In genomic region chr7:110724811-110725210, GRCh38 we compare ENCODE assay signal across 38 cellular contexts.
"Had no signal": no experiment of that assay in that cellular context is flagged by ENCODE, and none has a peak within 500 bp of the region (broad histone marks: within the 10 kb centered on the region; RNA-seq: fewer than 3 reads in every experiment).

No MANE protein-coding gene starts in this region.

- H3K4me3 Mint-ChIP-seq: activated naive CD4-positive, alpha-beta T cell treated with anti-CD3 and anti-CD28 coated beads for 36 hours; activated naive CD4-positive, alpha-beta T cell treated with anti-CD3 and anti-CD28 coated beads, Interleukin-2, amount 10 ng/mL, durations not matched to agents 7 days and 5 days; activated naive CD4-positive, alpha-beta T cell treated with anti-CD3 and anti-CD28 coated beads, Interleukin-2, amount 50 U/mL, for 24 hours; activated naive CD8-positive, alpha-beta T cell; activated naive CD8-positive, alpha-beta T cell treated with anti-CD3 and anti-CD28 coated beads for 36 hours; activated naive CD8-positive, alpha-beta T cell treated with anti-CD3 and anti-CD28 coated beads, Interleukin-2, amount 10 ng/mL, durations not matched to agents 7 days and 5 days; activated naive CD8-positive, alpha-beta T cell treated with anti-CD3 and anti-CD28 coated beads, Interleukin-2, amount 50 U/mL, for 24 hours; activated T-cell treated with anti-CD3 and anti-CD28 coated beads, Interleukin-2, amount 50 U/mL, for 24 hours; activated T-cell treated with anti-CD3 and anti-CD28 coated beads, Interleukin-2, amount 50 U/mL, for 4 hours; activated T-cell treated with anti-CD3 and anti-CD28 coated beads, Interleukin-2, amount 50 U/mL, for 72 hours; activated T-helper 1 cell treated with anti-CD3 and anti-CD28 coated beads, Interleukin-12 subunit alpha, Interleukin-12 subunit beta, Interleukin-2, Interleukin-4 antibody, amounts not matched to agents 30 ng/mL and 10 ng/mL and 1 ng/mL, durations not matched to agents 14 hours and 24 hours and 36 hours; activated T-helper 17 cell treated with anti-CD3 and anti-CD28 coated beads, Interleukin-2, amount 50 U/mL, for 72 hours; brain; central memory CD8-positive, alpha-beta T cell had no signal

- DNase-seq: activated effector memory CD4-positive, alpha-beta T cell treated with anti-CD3 and anti-CD28 coated beads, Interleukin-2, amount 50 U/mL, for 16 hours; activated effector memory CD4-positive, alpha-beta T cell treated with Interleukin-2 at 50 U/mL for 16 hours; activated gamma-delta T cell; activated gamma-delta T cell treated with Interleukin-2 at 50 U/mL for 16 hours; activated naive CD4-positive, alpha-beta T cell; activated naive CD4-positive, alpha-beta T cell treated with anti-CD3 and anti-CD28 coated beads for 36 hours; activated naive CD4-positive, alpha-beta T cell treated with anti-CD3 and anti-CD28 coated beads, Interleukin-2, amount 10 ng/mL, durations not matched to agents 7 days and 5 days; activated naive CD4-positive, alpha-beta T cell treated with anti-CD3 and anti-CD28 coated beads, Interleukin-2, amount 50 U/mL, for 16 hours; activated naive CD4-positive, alpha-beta T cell treated with Interleukin-2 at 50 U/mL for 16 hours; activated naive CD8-positive, alpha-beta T cell treated with anti-CD3 and anti-CD28 coated beads for 36 hours; activated naive CD8-positive, alpha-beta T cell treated with anti-CD3 and anti-CD28 coated beads, Interleukin-2, amount 10 ng/mL, durations not matched to agents 7 days and 5 days; activated naive CD8-positive, alpha-beta T cell treated with anti-CD3 and anti-CD28 coated beads, Interleukin-2, amount 50 U/mL, for 24 hours; activated T-cell treated with anti-CD3 and anti-CD28 coated beads, Interleukin-2, amount 50 U/mL, for 1 hour; activated T-cell treated with anti-CD3 and anti-CD28 coated beads, Interleukin-2, amount 50 U/mL, for 24 hours; activated T-cell treated with anti-CD3 and anti-CD28 coated beads, Interleukin-2, amount 50 U/mL, for 4 hours; activated T-cell treated with anti-CD3 and anti-CD28 coated beads, Interleukin-2, amount 50 U/mL, for 48 hours; activated T-cell treated with anti-CD3 and anti-CD28 coated beads, Interleukin-2, amount 50 U/mL, for 72 hours; adrenal gland; amniotic stem cell; amygdala; anterior cingulate cortex; aorta; body of pancreas; brain microvascular endothelial cell; caudate nucleus; central memory CD4-positive, alpha-beta T cell; cerebellar nuclear complex had no signal

- H3K27me3 ChIP-seq: adrenal gland, ascending aorta, body of pancreas, brain microvascular endothelial cell, breast epithelium, cardiac muscle cell had no signal

- H3K36me3 ChIP-seq: adrenal gland, ascending aorta, brain microvascular endothelial cell, breast epithelium, cardiac muscle cell had no signal

- H3K36me3 Mint-ChIP-seq: activated naive CD4-positive, alpha-beta T cell treated with anti-CD3 and anti-CD28 coated beads, Interleukin-2, amount 10 ng/mL, durations not matched to agents 7 days and 5 days; activated naive CD4-positive, alpha-beta T cell treated with anti-CD3 and anti-CD28 coated beads, Interleukin-2, amount 50 U/mL, for 24 hours; activated naive CD4-positive, alpha-beta T cell treated with anti-CD3 and anti-CD28 coated beads, Interleukin-2, amount 50 U/mL, for 72 hours; activated naive CD8-positive, alpha-beta T cell treated with anti-CD3 and anti-CD28 coated beads for 36 hours; brain had no signal

- ATAC-seq: activated naive CD4-positive, alpha-beta T cell treated with anti-CD3 and anti-CD28 coated beads, Interleukin-2, amount 50 U/mL, for 72 hours; activated naive CD8-positive, alpha-beta T cell treated with anti-CD3 and anti-CD28 coated beads, Interleukin-2, amount 50 U/mL, for 24 hours; activated T-cell treated with anti-CD3 and anti-CD28 coated beads, Interleukin-2, amount 50 U/mL, for 4 hours; activated T-cell treated with anti-CD3 and anti-CD28 coated beads, Interleukin-2, amount 50 U/mL, for 72 hours; activated T-helper 17 cell treated with anti-CD3 and anti-CD28 coated beads, Interleukin-2, amount 50 U/mL, for 72 hours; body of pancreas had no signal

- H3K4me3 ChIP-seq: adrenal gland, ascending aorta, body of pancreas, breast epithelium, cardiac muscle cell had no signal

- H3K27me3 Mint-ChIP-seq: activated naive CD4-positive, alpha-beta T cell treated with anti-CD3 and anti-CD28 coated beads, Interleukin-2, amount 10 ng/mL, durations not matched to agents 7 days and 5 days; activated naive CD4-positive, alpha-beta T cell treated with anti-CD3 and anti-CD28 coated beads, Interleukin-2, amount 50 U/mL, for 24 hours; activated naive CD8-positive, alpha-beta T cell; activated naive CD8-positive, alpha-beta T cell treated with anti-CD3 and anti-CD28 coated beads for 36 hours; activated naive CD8-positive, alpha-beta T cell treated with anti-CD3 and anti-CD28 coated beads, Interleukin-2, amount 10 ng/mL, durations not matched to agents 7 days and 5 days; activated naive CD8-positive, alpha-beta T cell treated with anti-CD3 and anti-CD28 coated beads, Interleukin-2, amount 50 U/mL, for 24 hours; activated T-cell treated with anti-CD3 and anti-CD28 coated beads, Interleukin-2, amount 50 U/mL, for 24 hours; activated T-helper 17 cell treated with anti-CD3 and anti-CD28 coated beads, Interleukin-2, amount 50 U/mL, for 72 hours; brain; central memory CD8-positive, alpha-beta T cell had no signal

- H3K4me1 Mint-ChIP-seq: activated naive CD4-positive, alpha-beta T cell treated with anti-CD3 and anti-CD28 coated beads, Interleukin-2, amount 10 ng/mL, durations not matched to agents 7 days and 5 days; activated naive CD4-positive, alpha-beta T cell treated with anti-CD3 and anti-CD28 coated beads, Interleukin-2, amount 50 U/mL, for 24 hours; activated naive CD8-positive, alpha-beta T cell treated with anti-CD3 and anti-CD28 coated beads for 36 hours; activated naive CD8-positive, alpha-beta T cell treated with anti-CD3 and anti-CD28 coated beads, Interleukin-2, amount 10 ng/mL, durations not matched to agents 7 days and 5 days; activated naive CD8-positive, alpha-beta T cell treated with anti-CD3 and anti-CD28 coated beads, Interleukin-2, amount 50 U/mL, for 24 hours; activated T-helper 17 cell treated with anti-CD3 and anti-CD28 coated beads, Interleukin-2, amount 50 U/mL, for 72 hours; central memory CD8-positive, alpha-beta T cell had no signal

- H3K27ac ChIP-seq: adrenal gland, ascending aorta, body of pancreas, brain microvascular endothelial cell, breast epithelium, cardiac muscle cell had no signal

- H3K9me3 Mint-ChIP-seq: activated naive CD4-positive, alpha-beta T cell treated with anti-CD3 and anti-CD28 coated beads for 36 hours; activated naive CD4-positive, alpha-beta T cell treated with anti-CD3 and anti-CD28 coated beads, Interleukin-2, amount 10 ng/mL, durations not matched to agents 7 days and 5 days; activated naive CD4-positive, alpha-beta T cell treated with anti-CD3 and anti-CD28 coated beads, Interleukin-2, amount 50 U/mL, for 24 hours; activated naive CD8-positive, alpha-beta T cell treated with anti-CD3 and anti-CD28 coated beads for 36 hours; activated naive CD8-positive, alpha-beta T cell treated with anti-CD3 and anti-CD28 coated beads, Interleukin-2, amount 10 ng/mL, durations not matched to agents 7 days and 5 days; activated naive CD8-positive, alpha-beta T cell treated with anti-CD3 and anti-CD28 coated beads, Interleukin-2, amount 50 U/mL, for 24 hours; activated T-cell treated with anti-CD3 and anti-CD28 coated beads, Interleukin-2, amount 50 U/mL, for 24 hours; activated T-helper 1 cell treated with anti-CD3 and anti-CD28 coated beads, Interleukin-12 subunit alpha, Interleukin-12 subunit beta, Interleukin-2, Interleukin-4 antibody, amounts not matched to agents 30 ng/mL and 10 ng/mL and 1 ng/mL, durations not matched to agents 14 hours and 24 hours and 36 hours; activated T-helper 2 cell treated with anti-CD3 and anti-CD28 coated beads, Interferon-gamma antibody, Interleukin-2, Interleukin-4, amounts not matched to agents 10 μg/mL and 5 μg/mL and 100 μg/mL, durations not matched to agents 14 hours and 24 hours and 36 hours; brain had no signal

- H3K9me3 ChIP-seq: adrenal gland, ascending aorta, body of pancreas, breast epithelium had no signal

- H3K27ac Mint-ChIP-seq: activated naive CD4-positive, alpha-beta T cell treated with anti-CD3 and anti-CD28 coated beads for 36 hours; activated naive CD4-positive, alpha-beta T cell treated with anti-CD3 and anti-CD28 coated beads, Interleukin-2, amount 10 ng/mL, durations not matched to agents 7 days and 5 days; activated naive CD4-positive, alpha-beta T cell treated with anti-CD3 and anti-CD28 coated beads, Interleukin-2, amount 50 U/mL, for 24 hours; activated naive CD4-positive, alpha-beta T cell treated with anti-CD3 and anti-CD28 coated beads, Interleukin-2, amount 50 U/mL, for 72 hours; activated naive CD8-positive, alpha-beta T cell; activated naive CD8-positive, alpha-beta T cell treated with anti-CD3 and anti-CD28 coated beads for 36 hours; activated naive CD8-positive, alpha-beta T cell treated with anti-CD3 and anti-CD28 coated beads, Interleukin-2, amount 10 ng/mL, durations not matched to agents 7 days and 5 days; activated naive CD8-positive, alpha-beta T cell treated with anti-CD3 and anti-CD28 coated beads, Interleukin-2, amount 50 U/mL, for 24 hours; activated T-cell treated with anti-CD3 and anti-CD28 coated beads, Interleukin-2, amount 50 U/mL, for 24 hours; activated T-cell treated with anti-CD3 and anti-CD28 coated beads, Interleukin-2, amount 50 U/mL, for 72 hours; activated T-helper 1 cell treated with anti-CD3 and anti-CD28 coated beads, Interleukin-12 subunit alpha, Interleukin-12 subunit beta, Interleukin-2, Interleukin-4 antibody, amounts not matched to agents 30 ng/mL and 10 ng/mL and 1 ng/mL, durations not matched to agents 14 hours and 24 hours and 36 hours; activated T-helper 17 cell treated with anti-CD3 and anti-CD28 coated beads, Interleukin-2, amount 50 U/mL, for 72 hours; activated T-helper 2 cell treated with anti-CD3 and anti-CD28 coated beads, Interferon-gamma antibody, Interleukin-2, Interleukin-4, amounts not matched to agents 10 μg/mL and 5 μg/mL and 100 μg/mL, durations not matched to agents 14 hours and 24 hours and 36 hours; brain had no signal
